ENCODE assay signal across 1 cellular context in the genomic region with DNA sequence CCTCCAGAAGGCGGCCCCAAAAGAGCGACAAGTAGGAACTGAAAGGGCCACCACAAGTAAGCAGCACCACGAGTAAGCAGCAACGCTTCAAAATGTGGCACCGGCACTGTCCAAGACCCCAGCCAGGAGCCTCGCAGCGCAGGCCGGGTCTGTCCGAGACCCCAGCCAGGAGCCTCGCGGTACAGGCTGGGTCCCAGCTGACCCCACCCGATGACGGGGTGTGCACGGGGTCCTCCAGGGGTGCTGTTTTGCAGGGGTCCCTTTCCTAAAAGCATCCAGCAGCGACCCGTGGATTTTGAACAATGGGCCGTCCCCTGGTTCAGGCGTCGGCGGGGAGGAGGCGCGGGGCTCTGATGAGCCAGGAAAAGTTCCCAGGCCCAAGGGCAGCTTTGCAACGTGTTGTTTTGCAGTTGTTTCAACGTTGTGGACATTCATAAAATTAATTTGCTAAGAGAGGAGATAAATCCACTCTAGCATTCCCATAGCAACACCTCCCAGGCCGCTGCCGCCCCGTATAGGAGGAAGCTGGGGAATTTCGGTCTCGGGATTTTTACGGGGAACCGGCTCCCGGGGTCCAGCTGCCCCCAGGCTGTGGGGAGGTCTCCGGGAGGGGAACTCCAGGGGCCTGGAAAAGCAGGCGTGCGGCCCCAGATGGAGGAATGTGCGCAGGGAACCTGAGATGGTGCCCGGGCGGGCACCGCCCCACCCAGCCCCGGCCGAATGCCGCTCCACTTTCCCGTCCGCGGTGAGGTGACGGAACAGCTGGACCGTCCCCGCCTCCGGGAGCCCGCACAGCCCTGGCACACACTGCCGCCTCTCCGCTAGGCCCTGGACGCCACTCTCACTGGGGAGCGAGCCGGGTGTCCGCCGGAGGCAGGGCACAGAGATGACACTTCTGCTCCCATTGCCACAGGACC.
TF ChIP-seq lines count a peak whose summit lies in the region.

No MANE protein-coding gene starts in this region.

TF ChIP-seq in H1, 55 proteins besides CTCF, POLR2A, EP300 and RAD21:
- TF ChIP-seq BCL11A (IDR thresholded peaks at IDR 0.05; ENCODE audit: low read depth in 2 of 2, low read length in 2 of 2) (no peak), KDM4A (IDR thresholded peaks at IDR 0.05; ENCODE audit: low read depth, low read length, severe bottlenecking) (no peak), NANOG (IDR thresholded peaks at IDR 0.05; ENCODE audit: insufficient read depth, low read depth, low read length, poor library complexity, severe bottlenecking) (no peak), POLR2AphosphoS5 (IDR thresholded peaks at IDR 0.05; ENCODE audit: low read depth, low read length) (no peak), SIRT6 (IDR thresholded peaks at IDR 0.05; ENCODE audit: low read length) (no peak), POU5F1 (IDR thresholded peaks at IDR 0.05; ENCODE audit: low read depth, low read length) (no peak), CBX5 (IDR thresholded peaks at IDR 0.05; ENCODE audit: low read depth, low read length) (no peak), TCF12 (IDR thresholded peaks at IDR 0.05; ENCODE audit: low read depth, low read length) (no peak), TAF1 (IDR thresholded peaks at IDR 0.05; ENCODE audit: low read depth, low read length) (no peak)
